1 cellular context compared by ENCODE assay signal in the genomic region with DNA sequence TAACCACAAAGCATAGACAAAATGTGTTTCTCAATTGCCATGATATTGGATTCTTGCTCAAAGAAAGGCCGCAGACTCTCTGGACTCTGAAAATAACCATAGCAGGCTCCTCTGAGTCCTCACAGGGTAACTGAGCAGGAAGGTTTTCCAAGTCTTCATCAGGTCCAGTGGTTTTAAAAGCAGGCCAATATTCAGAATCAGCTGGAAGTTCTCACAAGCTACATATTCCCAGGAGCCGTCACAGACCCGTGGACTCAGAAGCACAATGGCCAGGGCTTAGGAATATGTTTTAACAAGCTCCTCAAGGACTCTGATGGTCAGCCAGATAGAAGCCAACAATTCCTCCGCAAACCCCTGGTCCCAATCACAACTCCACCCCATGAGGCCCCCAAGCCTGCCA.
TF ChIP-seq lines count a peak whose summit lies in the region.

No MANE protein-coding gene starts in this region.

TF ChIP-seq in H1, 55 proteins besides CTCF, POLR2A, EP300 and RAD21 (continued from another document):
- no peak for TF ChIP-seq RXRA (IDR thresholded peaks at IDR 0.05; ENCODE audit: insufficient read depth, low read depth, low read length)
- TF ChIP-seq CREB1 (IDR thresholded peaks at IDR 0.05) = no peak
- no peak for TF ChIP-seq RFX5 (IDR thresholded peaks at IDR 0.05; ENCODE audit: borderline replicate concordance, low read depth, low read length)
- no peak for TF ChIP-seq EZH2 (IDR thresholded peaks at IDR 0.05; ENCODE audit: low read depth, low read length, severe bottlenecking)
- no peak for TF ChIP-seq SP2 (IDR thresholded peaks at IDR 0.05; ENCODE audit: low read length)
- TF ChIP-seq USF2 (IDR thresholded peaks at IDR 0.05; ENCODE audit: low read length) = no peak
